Comparison of ENCODE assay signal across 13 cellular contexts in genomic region chr6:161440299-161440698, GRCh38.
DNase-seq lines count a peak whose midpoint lies in the region; ATAC-seq and TF ChIP-seq lines count a peak whose summit lies in the region.
"Had no signal": no experiment of that assay in that cellular context is flagged by ENCODE, and none has a peak within 500 bp of the region (broad histone marks: within the 10 kb centered on the region; RNA-seq: fewer than 3 reads in every experiment).

No MANE protein-coding gene starts in this region.

- no peaks in the 10 kb centered on the region for H3K79me1 ChIP-seq in neuronal stem cell (ENCODE audit: low read depth, low read length)

- no peaks in the 10 kb centered on the region for H3K9me3 Mint-ChIP-seq in chondrocyte (ENCODE audit: low read depth)
- H3K9me3 Mint-ChIP-seq: CD4-positive, alpha-beta T cell; GM23338; H9 had no signal

- no peak overlapping the region for H3K4me2 ChIP-seq in neuronal stem cell (ENCODE audit: insufficient read depth, low read length, poor library complexity, severe bottlenecking)
- H3K4me2 ChIP-seq: GM23338 had no signal

- no peak overlapping the region for H3K4ac ChIP-seq in neuronal stem cell (ENCODE audit: low read length)

- H3K4me1 ChIP-seq in neuronal stem cell (ENCODE audit: control insufficient read depth in 2 of 2, insufficient read depth in 1 of 2, low read depth in 1 of 2, low read length in 2 of 2), result peaks cover 13 to 21% of the 10 kb centered on the region in 2 donors

- no peak overlapping the region for H2BK12ac ChIP-seq in neuronal stem cell (ENCODE audit: low read length)

- no peak for ATAC-seq in GM21576 (IDR thresholded peaks at IDR 0.05; ENCODE audit: unreplicated experiment)
- ATAC-seq: GM23338 had no signal

- H3K36me3 ChIP-seq in neuronal stem cell (replicated peaks in 1 of 2; ENCODE audit: control insufficient read depth in 2 of 2, insufficient read depth in 2 of 2, low read length in 2 of 2), result no peaks in the 10 kb centered on the region

- no CpG with 5 or more reads among the region's 4 CpGs for WGBS in neuronal stem cell (ENCODE audit: extremely low coverage in 2 of 2, insufficient read length in 2 of 2, insufficient replicate concordance in 1 of 2), 2 donors

- H3K4me1 Mint-ChIP-seq in chondrocyte (ENCODE audit: low read depth), result peaks cover 63% of the 10 kb centered on the region

- H2BK15ac ChIP-seq in neuronal stem cell (ENCODE audit: low read length), result peak overlapping the region; percentile 46

- DNase-seq in chondrocyte (ENCODE audit: low spot score) (no peak), neuronal stem cell (ENCODE audit: low spot score) (no peak), SHP77 (lab: John Stamatoyannopoulos, UW) (no peak), AML-193 (lab: John Stamatoyannopoulos, UW) (no peak), hepatic stellate cell (ENCODE audit: low spot score) (no peak)
- DNase-seq: ACHN; Caco-2; CD4-positive, alpha-beta T cell; H9 had no signal

- no peak overlapping the region for H3K9ac ChIP-seq in neuronal stem cell (ENCODE audit: low read depth, low read length, poor library complexity)

- H3K4me3 ChIP-seq in neuronal stem cell (ENCODE audit: low read length in 2 of 2), result no peak overlapping the region
- H3K4me3 ChIP-seq: GM23338 had no signal

- H2BK120ac ChIP-seq in neuronal stem cell (ENCODE audit: low read depth, low read length), result no peak overlapping the region

- H3K27ac ChIP-seq in layer of hippocampus (ENCODE audit: low read depth, low read length), result peak overlapping the region; percentile 18
- H3K27ac ChIP-seq in neuronal stem cell (replicated peaks; ENCODE audit: low read length), result no peak overlapping the region
- H3K27ac ChIP-seq: C4-2B had no signal

- H3K27me3 ChIP-seq in layer of hippocampus (ENCODE audit: control insufficient read depth, insufficient read depth, low read length) (no peaks in the 10 kb centered on the region), neuronal stem cell (ENCODE audit: control insufficient read depth in 3 of 3, insufficient read depth in 3 of 3, low read depth in 1 of 3, low read length in 3 of 3) (no peaks in the 10 kb centered on the region)

- no peaks in the 10 kb centered on the region for H3K27me3 Mint-ChIP-seq in chondrocyte (ENCODE audit: low read depth)

- H3K9me3 ChIP-seq in neuronal stem cell (replicated peaks in 1 of 2; ENCODE audit: control insufficient read depth in 2 of 2, insufficient read depth in 1 of 2, low read depth in 1 of 2, low read length in 2 of 2), result no peaks in the 10 kb centered on the region
- H3K9me3 ChIP-seq: Caco-2 had no signal

- H3K18ac ChIP-seq in neuronal stem cell (ENCODE audit: low read length), result no peak overlapping the region

- H3K23ac ChIP-seq in neuronal stem cell (ENCODE audit: low read depth, low read length, poor library complexity), result no peak overlapping the region

- no peak overlapping the region for H2AFZ ChIP-seq in neuronal stem cell (ENCODE audit: low read length)
- H2AFZ ChIP-seq: GM23338 had no signal

- no peak overlapping the region for H3K14ac ChIP-seq in neuronal stem cell (ENCODE audit: low read length)

- no peak overlapping the region for H4K8ac ChIP-seq in neuronal stem cell (ENCODE audit: low read depth, low read length)

- no peaks in the 10 kb centered on the region for H3K36me3 Mint-ChIP-seq in chondrocyte (ENCODE audit: low read depth)

- TF ChIP-seq CTCF in chondrocyte (IDR thresholded peaks at IDR 0.05), result no peak

- H3K4me3 Mint-ChIP-seq in chondrocyte (ENCODE audit: unreplicated experiment), result peak overlapping the region; percentile 21
- H3K4me3 Mint-ChIP-seq: CD4-positive, alpha-beta T cell; GM23338; H9 had no signal

- no peak overlapping the region for H4K91ac ChIP-seq in neuronal stem cell (ENCODE audit: low read depth, low read length, poor library complexity)

- H2BK5ac ChIP-seq in neuronal stem cell (ENCODE audit: low read length), result no peak overlapping the region

- peak overlapping the region; percentile 27 for H2AK5ac ChIP-seq in neuronal stem cell (ENCODE audit: low read depth, low read length)

- no peak overlapping the region for H3K27ac Mint-ChIP-seq in chondrocyte (ENCODE audit: unreplicated experiment)
- H3K27ac Mint-ChIP-seq: CD4-positive, alpha-beta T cell; GM23338; H9 had no signal
